Comparison of ENCODE assay signal across 8 cellular contexts in genomic region chrX:81120936-81121351, GRCh38.
A peak's percentile ranks its signal among the peaks of the same experiment; 100 is the strongest.
DNase-seq lines count a peak whose midpoint lies in the region; ATAC-seq and TF ChIP-seq lines count a peak whose summit lies in the region.

No MANE protein-coding gene starts in this region.

- peak; percentile 69 for ATAC-seq in HG02798 (IDR thresholded peaks at IDR 0.05; ENCODE audit: poor library complexity, unreplicated experiment)
- peak; percentile 66 for ATAC-seq in activated CD8-positive, alpha-beta T cell treated with anti-CD3 and anti-CD28 coated beads for 36 hours
- peak; percentile 68 for ATAC-seq in naive thymus-derived CD4-positive, alpha-beta T cell

- DNase-seq in NCI-H1417 treated with DMSO at 0.1 percent for 48 hours (lab: John Stamatoyannopoulos, UW) (peak; percentile 2), fibroblast of mammary gland (ENCODE audit: low read depth) (peak; percentile 59), thyroid gland (peak; percentile 28 to 57)
- DNase-seq in activated CD8-positive, alpha-beta T cell treated with anti-CD3 and anti-CD28 coated beads for 36 hours = peak; percentile 51
- peak in 8 of 9 donors; percentile 20 to 39 (median 30) for DNase-seq in naive thymus-derived CD4-positive, alpha-beta T cell

- H3K4me3 Mint-ChIP-seq in activated CD8-positive, alpha-beta T cell treated with anti-CD3 and anti-CD28 coated beads for 36 hours = peak overlapping the region; percentile 90
- peak overlapping the region; percentile 85 to 98 (median 93) for H3K4me3 Mint-ChIP-seq in naive thymus-derived CD4-positive, alpha-beta T cell

- no peak for TF ChIP-seq POLR2A in thyroid gland (IDR thresholded peaks at IDR 0.05)

- H3K36me3 ChIP-seq in naive thymus-derived CD4-positive, alpha-beta T cell (ENCODE audit: control insufficient read depth in 2 of 3, insufficient read depth in 3 of 3, low read length in 3 of 3) = no peaks in the 10 kb centered on the region
- H3K36me3 ChIP-seq in thyroid gland = no peaks in the 10 kb centered on the region

- H3K27ac Mint-ChIP-seq in activated CD8-positive, alpha-beta T cell treated with anti-CD3 and anti-CD28 coated beads for 36 hours = peak overlapping the region; percentile 85
- peak overlapping the region; percentile 63 to 90 (median 76) for H3K27ac Mint-ChIP-seq in naive thymus-derived CD4-positive, alpha-beta T cell

- peak; percentile 72 for TF ChIP-seq CTCF in 22Rv1 (IDR thresholded peaks at IDR 0.05)
- TF ChIP-seq CTCF in GM12872 (IDR thresholded peaks at IDR 0.05; ENCODE audit: insufficient read depth, low read depth, low read length) = peak; percentile 54
- peak; percentile 60 for TF ChIP-seq CTCF in activated CD8-positive, alpha-beta T cell treated with anti-CD3 and anti-CD28 coated beads for 36 hours (IDR thresholded peaks at IDR 0.05)
- peak; percentile 60 for TF ChIP-seq CTCF in fibroblast of mammary gland (conservative IDR thresholded peaks at IDR 0.05; ENCODE audit: control insufficient read depth, insufficient read depth, low read depth, low read length)
- peak in 4 of 6 experiments; percentile 28 to 60 (median 44) for TF ChIP-seq CTCF in thyroid gland (IDR thresholded peaks at IDR 0.05)

- peaks cover 2% of the 10 kb centered on the region for H3K27me3 Mint-ChIP-seq in activated CD8-positive, alpha-beta T cell treated with anti-CD3 and anti-CD28 coated beads for 36 hours
- peaks cover 0 to 17% (median 0%) of the 10 kb centered on the region in 5 donors for H3K27me3 Mint-ChIP-seq in naive thymus-derived CD4-positive, alpha-beta T cell

- H3K27ac ChIP-seq in 22Rv1 = peak overlapping the region; percentile 82
- H3K27ac ChIP-seq in naive thymus-derived CD4-positive, alpha-beta T cell (ENCODE audit: low read depth, low read length) = peak overlapping the region; percentile 22
- peak overlapping the region in 2 of 3 donors; percentile 32 to 37 for H3K27ac ChIP-seq in thyroid gland

- H3K9me3 Mint-ChIP-seq in activated CD8-positive, alpha-beta T cell treated with anti-CD3 and anti-CD28 coated beads for 36 hours = no peaks in the 10 kb centered on the region
- peaks cover 0 to 2% (median 0%) of the 10 kb centered on the region in 11 donors for H3K9me3 Mint-ChIP-seq in naive thymus-derived CD4-positive, alpha-beta T cell

- no peaks in the 10 kb centered on the region for H3K27me3 ChIP-seq in naive thymus-derived CD4-positive, alpha-beta T cell (ENCODE audit: control insufficient read depth in 2 of 2, insufficient read depth in 2 of 2, low read length in 2 of 2)
- no peaks in the 10 kb centered on the region for H3K27me3 ChIP-seq in thyroid gland

- H3K4me1 ChIP-seq in naive thymus-derived CD4-positive, alpha-beta T cell (ENCODE audit: control insufficient read depth in 2 of 2, insufficient read depth in 2 of 2, low read length in 2 of 2) = no peaks in the 10 kb centered on the region
- H3K4me1 ChIP-seq in thyroid gland = no peaks in the 10 kb centered on the region

- CTCF ChIA-PET in activated CD8-positive, alpha-beta T cell treated with anti-CD3 and anti-CD28 coated beads for 36 hours (lab: Charles Lee) = interaction anchor here (0.8 to 1.2 kb wide), 3 partner anchors 22 to 244 kb away, joined by 3 read pairs; no protein-coding TSS in a partner anchor
- CTCF ChIA-PET in naive thymus-derived CD4-positive, alpha-beta T cell (lab: Charles Lee) = interaction anchor here (0.6 to 1.5 kb wide), 2 partner anchors 80 to 310 kb away, joined by 3 to 4 read pairs; no protein-coding TSS in a partner anchor

- peaks cover 8% of the 10 kb centered on the region for H3K4me1 Mint-ChIP-seq in activated CD8-positive, alpha-beta T cell treated with anti-CD3 and anti-CD28 coated beads for 36 hours (ENCODE audit: low read depth)
- H3K4me1 Mint-ChIP-seq in naive thymus-derived CD4-positive, alpha-beta T cell = peaks cover 0 to 17% (median 6%) of the 10 kb centered on the region in 7 donors

- no peaks in the 10 kb centered on the region for H3K9me3 ChIP-seq in naive thymus-derived CD4-positive, alpha-beta T cell (ENCODE audit: control insufficient read depth in 2 of 3, low read length in 3 of 3)
- no peaks in the 10 kb centered on the region for H3K9me3 ChIP-seq in thyroid gland

- POLR2A ChIA-PET in activated CD8-positive, alpha-beta T cell treated with anti-CD3 and anti-CD28 coated beads for 36 hours (lab: Charles Lee) = interaction anchor here (0.7 kb wide), 1 partner anchor 26 kb away, joined by 3 read pairs; no protein-coding TSS in a partner anchor
- POLR2A ChIA-PET in naive thymus-derived CD4-positive, alpha-beta T cell (lab: Charles Lee) = no interaction called here

- intact Hi-C loops in activated CD8-positive, alpha-beta T cell treated with anti-CD3 and anti-CD28 coated beads for 36 hours (cut with micrococcal nuclease) = loop anchor here (2.0 to 5.0 kb wide), 2 partner anchors 244 to 314 kb away; partner anchors contain the start of gene BRWD3
- intact Hi-C loops in naive thymus-derived CD4-positive, alpha-beta T cell (cut with micrococcal nuclease) = loop anchor here (1.0 to 5.0 kb wide), 6 partner anchors 80 to 313 kb away; partner anchors contain the start of genes HMGN5 (in 2 of the 2) and BRWD3 (in 1 of the 2)
- intact Hi-C loops in thyroid gland (cut with DNase I) = no loop called here

- H3K36me3 Mint-ChIP-seq in activated CD8-positive, alpha-beta T cell treated with anti-CD3 and anti-CD28 coated beads for 36 hours (ENCODE audit: low read depth) = no peaks in the 10 kb centered on the region
- no peaks in the 10 kb centered on the region for H3K36me3 Mint-ChIP-seq in naive thymus-derived CD4-positive, alpha-beta T cell

- 0% methylated on average over 12 of the region's 12 CpGs for WGBS in thyroid gland, 2 donors

- H3K4me3 ChIP-seq in fibroblast of mammary gland (ENCODE audit: control insufficient read depth, low read depth, low read length) (peak overlapping the region; percentile 66), thyroid gland (replicated peaks in 1 of 3) (peak overlapping the region in 2 of 3 donors; percentile 23 to 27)
- H3K4me3 ChIP-seq in naive thymus-derived CD4-positive, alpha-beta T cell (ENCODE audit: low read length) = peak overlapping the region; percentile 77

Comparison
In these comparisons a context has a peak if more than half of its experiments do, and no peak if none do; other contexts are left out.
1. Peak in every context shown above with its lines: DNase-seq, ATAC-seq, H3K4me3 ChIP-seq and H3K27ac ChIP-seq.
2. H3K27ac ChIP-seq: peak in every context shown above with its lines; median percentile 82 in 22Rv1; 34 in thyroid gland; 22 in naive thymus-derived CD4-positive, alpha-beta T cell.
3. DNase-seq: peak in every context shown above with its lines; median percentile 59 in fibroblast of mammary gland; 51 in activated CD8-positive, alpha-beta T cell treated with anti-CD3 and anti-CD28 coated beads for 36 hours; 42 in thyroid gland; 30 in naive thymus-derived CD4-positive, alpha-beta T cell; 2 in NCI-H1417 treated with DMSO at 0.1 percent for 48 hours.
4. H3K4me3 ChIP-seq: peak in every context shown above with its lines; median percentile 77 in naive thymus-derived CD4-positive, alpha-beta T cell; 66 in fibroblast of mammary gland; 25 in thyroid gland.